Comparison of ENCODE assay signal across 1 cellular context in the genomic region with DNA sequence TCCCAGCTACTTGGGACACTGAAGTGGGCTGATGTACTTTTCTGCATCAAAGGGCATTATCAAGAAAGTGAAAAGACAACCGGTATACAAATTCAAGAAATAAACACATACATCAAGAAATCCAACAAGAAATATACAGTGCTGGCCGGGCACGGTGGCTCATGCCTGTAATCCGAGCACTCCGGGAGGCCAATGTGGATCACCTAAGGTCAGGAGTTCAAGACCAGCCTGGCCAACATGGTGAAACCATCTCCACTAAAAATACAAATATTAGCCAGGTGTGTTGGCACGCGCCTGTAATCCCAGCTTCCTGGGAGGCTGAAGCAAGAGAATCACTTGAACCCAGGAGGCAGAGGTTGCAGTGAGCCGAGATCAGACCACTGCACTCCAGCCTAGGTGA.
TF ChIP-seq lines count a peak whose summit lies in the region.

No MANE protein-coding gene starts in this region.

TF ChIP-seq in WTC11, 78 proteins besides CTCF, POLR2A, EP300 and RAD21 (continued from another document):
- TF ChIP-seq ZNF425 (CRISPR knock-in tag; conservative IDR thresholded peaks at IDR 0.05) (no peak), ZBTB21 (CRISPR knock-in tag; IDR thresholded peaks at IDR 0.05; ENCODE audit: borderline replicate concordance) (no peak), CREB1 (CRISPR knock-in tag; IDR thresholded peaks at IDR 0.05) (no peak), FOXJ3 (CRISPR knock-in tag; IDR thresholded peaks at IDR 0.05; ENCODE audit: borderline replicate concordance) (no peak), ATF1 (CRISPR knock-in tag; IDR thresholded peaks at IDR 0.05) (no peak), FOXP1 (CRISPR knock-in tag; IDR thresholded peaks at IDR 0.05; ENCODE audit: borderline replicate concordance) (no peak), ZNF396 (CRISPR knock-in tag; IDR thresholded peaks at IDR 0.05; ENCODE audit: borderline replicate concordance) (no peak), ATF6 (CRISPR knock-in tag; IDR thresholded peaks at IDR 0.05) (no peak), TEAD1 (CRISPR knock-in tag; IDR thresholded peaks at IDR 0.05) (no peak), MXD4 (CRISPR knock-in tag; IDR thresholded peaks at IDR 0.05; ENCODE audit: borderline replicate concordance) (no peak)
- TF ChIP-seq, protein P1, sequence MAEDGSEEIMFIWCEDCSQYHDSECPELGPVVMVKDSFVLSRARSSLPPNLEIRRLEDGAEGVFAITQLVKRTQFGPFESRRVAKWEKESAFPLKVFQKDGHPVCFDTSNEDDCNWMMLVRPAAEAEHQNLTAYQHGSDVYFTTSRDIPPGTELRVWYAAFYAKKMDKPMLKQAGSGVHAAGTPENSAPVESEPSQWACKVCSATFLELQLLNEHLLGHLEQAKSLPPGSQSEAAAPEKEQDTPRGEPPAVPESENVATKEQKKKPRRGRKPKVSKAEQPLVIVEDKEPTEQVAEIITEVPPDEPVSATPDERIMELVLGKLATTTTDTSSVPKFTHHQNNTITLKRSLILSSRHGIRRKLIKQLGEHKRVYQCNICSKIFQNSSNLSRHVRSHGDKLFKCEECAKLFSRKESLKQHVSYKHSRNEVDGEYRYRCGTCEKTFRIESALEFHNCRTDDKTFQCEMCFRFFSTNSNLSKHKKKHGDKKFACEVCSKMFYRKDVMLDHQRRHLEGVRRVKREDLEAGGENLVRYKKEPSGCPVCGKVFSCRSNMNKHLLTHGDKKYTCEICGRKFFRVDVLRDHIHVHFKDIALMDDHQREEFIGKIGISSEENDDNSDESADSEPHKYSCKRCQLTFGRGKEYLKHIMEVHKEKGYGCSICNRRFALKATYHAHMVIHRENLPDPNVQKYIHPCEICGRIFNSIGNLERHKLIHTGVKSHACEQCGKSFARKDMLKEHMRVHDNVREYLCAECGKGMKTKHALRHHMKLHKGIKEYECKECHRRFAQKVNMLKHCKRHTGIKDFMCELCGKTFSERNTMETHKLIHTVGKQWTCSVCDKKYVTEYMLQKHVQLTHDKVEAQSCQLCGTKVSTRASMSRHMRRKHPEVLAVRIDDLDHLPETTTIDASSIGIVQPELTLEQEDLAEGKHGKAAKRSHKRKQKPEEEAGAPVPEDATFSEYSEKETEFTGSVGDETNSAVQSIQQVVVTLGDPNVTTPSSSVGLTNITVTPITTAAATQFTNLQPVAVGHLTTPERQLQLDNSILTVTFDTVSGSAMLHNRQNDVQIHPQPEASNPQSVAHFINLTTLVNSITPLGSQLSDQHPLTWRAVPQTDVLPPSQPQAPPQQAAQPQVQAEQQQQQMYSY (CRISPR knock-in tag; IDR thresholded peaks at IDR 0.05): no peak
- TF ChIP-seq, protein P2, sequence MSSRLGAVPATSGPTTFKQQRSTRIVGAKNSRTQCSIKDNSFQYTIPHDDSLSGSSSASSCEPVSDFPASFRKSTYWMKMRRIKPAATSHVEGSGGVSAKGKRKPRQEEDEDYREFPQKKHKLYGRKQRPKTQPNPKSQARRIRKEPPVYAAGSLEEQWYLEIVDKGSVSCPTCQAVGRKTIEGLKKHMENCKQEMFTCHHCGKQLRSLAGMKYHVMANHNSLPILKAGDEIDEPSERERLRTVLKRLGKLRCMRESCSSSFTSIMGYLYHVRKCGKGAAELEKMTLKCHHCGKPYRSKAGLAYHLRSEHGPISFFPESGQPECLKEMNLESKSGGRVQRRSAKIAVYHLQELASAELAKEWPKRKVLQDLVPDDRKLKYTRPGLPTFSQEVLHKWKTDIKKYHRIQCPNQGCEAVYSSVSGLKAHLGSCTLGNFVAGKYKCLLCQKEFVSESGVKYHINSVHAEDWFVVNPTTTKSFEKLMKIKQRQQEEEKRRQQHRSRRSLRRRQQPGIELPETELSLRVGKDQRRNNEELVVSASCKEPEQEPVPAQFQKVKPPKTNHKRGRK (CRISPR knock-in tag; IDR thresholded peaks at IDR 0.05; ENCODE audit: borderline replicate concordance): no peak
- TF ChIP-seq, protein P3, sequence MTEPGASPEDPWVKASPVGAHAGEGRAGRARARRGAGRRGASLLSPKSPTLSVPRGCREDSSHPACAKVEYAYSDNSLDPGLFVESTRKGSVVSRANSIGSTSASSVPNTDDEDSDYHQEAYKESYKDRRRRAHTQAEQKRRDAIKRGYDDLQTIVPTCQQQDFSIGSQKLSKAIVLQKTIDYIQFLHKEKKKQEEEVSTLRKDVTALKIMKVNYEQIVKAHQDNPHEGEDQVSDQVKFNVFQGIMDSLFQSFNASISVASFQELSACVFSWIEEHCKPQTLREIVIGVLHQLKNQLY (CRISPR knock-in tag; IDR thresholded peaks at IDR 0.05): no peak
- TF ChIP-seq, protein P4, sequence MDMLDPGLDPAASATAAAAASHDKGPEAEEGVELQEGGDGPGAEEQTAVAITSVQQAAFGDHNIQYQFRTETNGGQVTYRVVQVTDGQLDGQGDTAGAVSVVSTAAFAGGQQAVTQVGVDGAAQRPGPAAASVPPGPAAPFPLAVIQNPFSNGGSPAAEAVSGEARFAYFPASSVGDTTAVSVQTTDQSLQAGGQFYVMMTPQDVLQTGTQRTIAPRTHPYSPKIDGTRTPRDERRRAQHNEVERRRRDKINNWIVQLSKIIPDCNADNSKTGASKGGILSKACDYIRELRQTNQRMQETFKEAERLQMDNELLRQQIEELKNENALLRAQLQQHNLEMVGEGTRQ (CRISPR knock-in tag; IDR thresholded peaks at IDR 0.05): no peak
TF ChIP-seq in WTC11: peak in this region for 0.
